Comparison of ENCODE assay signal across 34 cellular contexts in genomic region chr1:37244083-37244480, GRCh38.
"Had no signal": no experiment of that assay in that cellular context is flagged by ENCODE, and none has a peak within 500 bp of the region (broad histone marks: within the 10 kb centered on the region; RNA-seq: fewer than 3 reads in every experiment).

No MANE protein-coding gene starts in this region.

- H3K36me3 ChIP-seq: brain microvascular endothelial cell, breast epithelium had no signal

- H3K4me1 ChIP-seq: body of pancreas, breast epithelium had no signal

- FAIRE-seq: astrocyte, TTC549 had no signal

- DNase-seq: activated B cell treated with CpG ODN at 0.5 μM for 24 hours; activated CD4-positive, alpha-beta memory T cell treated with anti-CD3 and anti-CD28 coated beads for 36 hours; activated CD4-positive, alpha-beta T cell treated with anti-CD3 and anti-CD28 coated beads for 4 hours; activated CD4-positive, alpha-beta T cell treated with anti-CD3 and anti-CD28 coated beads, Interleukin-2, amount 10 ng/mL, durations not matched to agents 24 days and 14 days; activated CD4-positive, alpha-beta T cell treated with anti-CD3 and anti-CD28 coated beads, Interleukin-2, amount 50 U/mL, for 1 hour; activated CD4-positive, alpha-beta T cell treated with anti-CD3 and anti-CD28 coated beads, Interleukin-2, amount 50 U/mL, for 4 hours; activated CD4-positive, CD25-positive, alpha-beta regulatory T cell treated with anti-CD3 and anti-CD28 coated beads, Interleukin-2, amount 50 U/mL, for 72 hours; activated CD8-positive, alpha-beta memory T cell treated with anti-CD3 and anti-CD28 coated beads, Interleukin-2, amount 50 U/mL, for 48 hours; activated CD8-positive, alpha-beta T cell treated with anti-CD3 and anti-CD28 coated beads for 36 hours; activated effector memory CD4-positive, alpha-beta T cell treated with Interleukin-2 at 50 U/mL for 16 hours; activated gamma-delta T cell; activated naive CD4-positive, alpha-beta T cell treated with anti-CD3 and anti-CD28 coated beads, Interleukin-2, amount 10 ng/mL, durations not matched to agents 7 days and 5 days; activated naive CD4-positive, alpha-beta T cell treated with Interleukin-2 at 50 U/mL for 16 hours; activated naive CD8-positive, alpha-beta T cell treated with anti-CD3 and anti-CD28 coated beads, Interleukin-2, amount 10 ng/mL, durations not matched to agents 7 days and 5 days; activated naive CD8-positive, alpha-beta T cell treated with anti-CD3 and anti-CD28 coated beads, Interleukin-2, amount 50 U/mL, for 24 hours; activated T-cell treated with anti-CD3 and anti-CD28 coated beads, Interleukin-2, amount 50 U/mL, for 24 hours; activated T-cell treated with anti-CD3 and anti-CD28 coated beads, Interleukin-2, amount 50 U/mL, for 48 hours; aorta; body of pancreas; brain microvascular endothelial cell; central memory CD4-positive, alpha-beta T cell; SW 1271; T-helper 1 cell; T-helper 2 cell; T-helper 9 cell had no signal

- H3K27me3 ChIP-seq: body of pancreas, brain microvascular endothelial cell had no signal

- H3K27ac Mint-ChIP-seq: activated B cell treated with CpG ODN at 0.5 μM for 24 hours; activated CD4-positive, alpha-beta memory T cell treated with anti-CD3 and anti-CD28 coated beads for 36 hours; activated CD4-positive, alpha-beta T cell treated with anti-CD3 and anti-CD28 coated beads, Interleukin-2, amount 10 ng/mL, durations not matched to agents 24 days and 14 days; activated CD8-positive, alpha-beta T cell treated with anti-CD3 and anti-CD28 coated beads for 36 hours; activated naive CD4-positive, alpha-beta T cell treated with anti-CD3 and anti-CD28 coated beads, Interleukin-2, amount 10 ng/mL, durations not matched to agents 7 days and 5 days; activated naive CD4-positive, alpha-beta T cell treated with anti-CD3 and anti-CD28 coated beads, Interleukin-2, amount 50 U/mL, for 24 hours; activated naive CD8-positive, alpha-beta T cell; activated naive CD8-positive, alpha-beta T cell treated with anti-CD3 and anti-CD28 coated beads, Interleukin-2, amount 10 ng/mL, durations not matched to agents 7 days and 5 days; activated naive CD8-positive, alpha-beta T cell treated with anti-CD3 and anti-CD28 coated beads, Interleukin-2, amount 50 U/mL, for 24 hours; activated T-cell treated with anti-CD3 and anti-CD28 coated beads, Interleukin-2, amount 50 U/mL, for 24 hours; activated T-helper 2 cell treated with anti-CD3 and anti-CD28 coated beads, Interferon-gamma antibody, Interleukin-2, Interleukin-4, amounts not matched to agents 10 μg/mL and 5 μg/mL and 100 μg/mL, durations not matched to agents 14 hours and 24 hours and 36 hours; T-helper 1 cell treated with Interleukin-12 subunit alpha and Interleukin-12 subunit beta and Interleukin-4 antibody, amounts not matched to agents 30 μg/mL and 1 μg/mL, for 36 hours; T-helper 2 cell treated with Interferon-gamma antibody and Interleukin-4, amounts not matched to agents 5 μg/mL and 100 μg/mL, for 36 hours had no signal

- H3K9me3 Mint-ChIP-seq: activated B cell treated with CpG ODN at 0.5 μM for 24 hours; activated CD4-positive, alpha-beta memory T cell treated with anti-CD3 and anti-CD28 coated beads for 36 hours; activated CD4-positive, alpha-beta T cell treated with anti-CD3 and anti-CD28 coated beads, Interleukin-2, amount 10 ng/mL, durations not matched to agents 24 days and 14 days; activated CD8-positive, alpha-beta T cell treated with anti-CD3 and anti-CD28 coated beads for 36 hours; activated naive CD4-positive, alpha-beta T cell treated with anti-CD3 and anti-CD28 coated beads, Interleukin-2, amount 10 ng/mL, durations not matched to agents 7 days and 5 days; activated naive CD4-positive, alpha-beta T cell treated with anti-CD3 and anti-CD28 coated beads, Interleukin-2, amount 50 U/mL, for 24 hours; activated naive CD8-positive, alpha-beta T cell treated with anti-CD3 and anti-CD28 coated beads, Interleukin-2, amount 10 ng/mL, durations not matched to agents 7 days and 5 days; activated naive CD8-positive, alpha-beta T cell treated with anti-CD3 and anti-CD28 coated beads, Interleukin-2, amount 50 U/mL, for 24 hours; activated T-cell treated with anti-CD3 and anti-CD28 coated beads, Interleukin-2, amount 50 U/mL, for 24 hours; activated T-helper 2 cell treated with anti-CD3 and anti-CD28 coated beads, Interferon-gamma antibody, Interleukin-2, Interleukin-4, amounts not matched to agents 10 μg/mL and 5 μg/mL and 100 μg/mL, durations not matched to agents 14 hours and 24 hours and 36 hours; T-helper 1 cell treated with Interleukin-12 subunit alpha and Interleukin-12 subunit beta and Interleukin-4 antibody, amounts not matched to agents 30 μg/mL and 1 μg/mL, for 36 hours; T-helper 2 cell treated with Interferon-gamma antibody and Interleukin-4, amounts not matched to agents 5 μg/mL and 100 μg/mL, for 36 hours had no signal

- H3K36me3 Mint-ChIP-seq: activated CD4-positive, alpha-beta memory T cell treated with anti-CD3 and anti-CD28 coated beads for 36 hours; activated naive CD4-positive, alpha-beta T cell treated with anti-CD3 and anti-CD28 coated beads, Interleukin-2, amount 10 ng/mL, durations not matched to agents 7 days and 5 days; activated naive CD4-positive, alpha-beta T cell treated with anti-CD3 and anti-CD28 coated beads, Interleukin-2, amount 50 U/mL, for 24 hours; activated naive CD8-positive, alpha-beta T cell; activated naive CD8-positive, alpha-beta T cell treated with anti-CD3 and anti-CD28 coated beads, Interleukin-2, amount 10 ng/mL, durations not matched to agents 7 days and 5 days had no signal

- H3K4me1 Mint-ChIP-seq: activated CD4-positive, alpha-beta T cell treated with anti-CD3 and anti-CD28 coated beads, Interleukin-2, amount 10 ng/mL, durations not matched to agents 24 days and 14 days; activated naive CD4-positive, alpha-beta T cell treated with anti-CD3 and anti-CD28 coated beads, Interleukin-2, amount 10 ng/mL, durations not matched to agents 7 days and 5 days; activated naive CD4-positive, alpha-beta T cell treated with anti-CD3 and anti-CD28 coated beads, Interleukin-2, amount 50 U/mL, for 24 hours; activated naive CD8-positive, alpha-beta T cell treated with anti-CD3 and anti-CD28 coated beads, Interleukin-2, amount 10 ng/mL, durations not matched to agents 7 days and 5 days; activated naive CD8-positive, alpha-beta T cell treated with anti-CD3 and anti-CD28 coated beads, Interleukin-2, amount 50 U/mL, for 24 hours had no signal

- H3K4me3 ChIP-seq: body of pancreas, breast epithelium had no signal

- H3K27ac ChIP-seq: body of pancreas, brain microvascular endothelial cell, breast epithelium, VCaP had no signal

- H3K4me3 Mint-ChIP-seq: activated B cell treated with CpG ODN at 0.5 μM for 24 hours; activated CD4-positive, alpha-beta memory T cell treated with anti-CD3 and anti-CD28 coated beads for 36 hours; activated CD4-positive, alpha-beta T cell treated with anti-CD3 and anti-CD28 coated beads, Interleukin-2, amount 10 ng/mL, durations not matched to agents 24 days and 14 days; activated CD8-positive, alpha-beta T cell treated with anti-CD3 and anti-CD28 coated beads for 36 hours; activated naive CD4-positive, alpha-beta T cell treated with anti-CD3 and anti-CD28 coated beads, Interleukin-2, amount 10 ng/mL, durations not matched to agents 7 days and 5 days; activated naive CD4-positive, alpha-beta T cell treated with anti-CD3 and anti-CD28 coated beads, Interleukin-2, amount 50 U/mL, for 24 hours; activated naive CD8-positive, alpha-beta T cell; activated naive CD8-positive, alpha-beta T cell treated with anti-CD3 and anti-CD28 coated beads, Interleukin-2, amount 10 ng/mL, durations not matched to agents 7 days and 5 days; activated naive CD8-positive, alpha-beta T cell treated with anti-CD3 and anti-CD28 coated beads, Interleukin-2, amount 50 U/mL, for 24 hours; activated T-cell treated with anti-CD3 and anti-CD28 coated beads, Interleukin-2, amount 50 U/mL, for 24 hours; T-helper 1 cell treated with Interleukin-12 subunit alpha and Interleukin-12 subunit beta and Interleukin-4 antibody, amounts not matched to agents 30 μg/mL and 1 μg/mL, for 36 hours; T-helper 2 cell treated with Interferon-gamma antibody and Interleukin-4, amounts not matched to agents 5 μg/mL and 100 μg/mL, for 36 hours had no signal

- H3K27me3 Mint-ChIP-seq: activated CD4-positive, alpha-beta T cell treated with anti-CD3 and anti-CD28 coated beads, Interleukin-2, amount 10 ng/mL, durations not matched to agents 24 days and 14 days had no signal

- H3K9me3 ChIP-seq: body of pancreas, breast epithelium had no signal
